In genomic region chr18:8011906-8012305, GRCh38 we compare ENCODE assay signal across 1 cellular context.
TF ChIP-seq lines count a peak whose summit lies in the region.

No MANE protein-coding gene starts in this region.

TF ChIP-seq in SK-N-SH treated with all-trans-retinoic acid at 6 μM for 48 hours, 23 proteins besides CTCF, POLR2A, EP300 and RAD21 (continued from another document):
- TF ChIP-seq, protein P1, sequence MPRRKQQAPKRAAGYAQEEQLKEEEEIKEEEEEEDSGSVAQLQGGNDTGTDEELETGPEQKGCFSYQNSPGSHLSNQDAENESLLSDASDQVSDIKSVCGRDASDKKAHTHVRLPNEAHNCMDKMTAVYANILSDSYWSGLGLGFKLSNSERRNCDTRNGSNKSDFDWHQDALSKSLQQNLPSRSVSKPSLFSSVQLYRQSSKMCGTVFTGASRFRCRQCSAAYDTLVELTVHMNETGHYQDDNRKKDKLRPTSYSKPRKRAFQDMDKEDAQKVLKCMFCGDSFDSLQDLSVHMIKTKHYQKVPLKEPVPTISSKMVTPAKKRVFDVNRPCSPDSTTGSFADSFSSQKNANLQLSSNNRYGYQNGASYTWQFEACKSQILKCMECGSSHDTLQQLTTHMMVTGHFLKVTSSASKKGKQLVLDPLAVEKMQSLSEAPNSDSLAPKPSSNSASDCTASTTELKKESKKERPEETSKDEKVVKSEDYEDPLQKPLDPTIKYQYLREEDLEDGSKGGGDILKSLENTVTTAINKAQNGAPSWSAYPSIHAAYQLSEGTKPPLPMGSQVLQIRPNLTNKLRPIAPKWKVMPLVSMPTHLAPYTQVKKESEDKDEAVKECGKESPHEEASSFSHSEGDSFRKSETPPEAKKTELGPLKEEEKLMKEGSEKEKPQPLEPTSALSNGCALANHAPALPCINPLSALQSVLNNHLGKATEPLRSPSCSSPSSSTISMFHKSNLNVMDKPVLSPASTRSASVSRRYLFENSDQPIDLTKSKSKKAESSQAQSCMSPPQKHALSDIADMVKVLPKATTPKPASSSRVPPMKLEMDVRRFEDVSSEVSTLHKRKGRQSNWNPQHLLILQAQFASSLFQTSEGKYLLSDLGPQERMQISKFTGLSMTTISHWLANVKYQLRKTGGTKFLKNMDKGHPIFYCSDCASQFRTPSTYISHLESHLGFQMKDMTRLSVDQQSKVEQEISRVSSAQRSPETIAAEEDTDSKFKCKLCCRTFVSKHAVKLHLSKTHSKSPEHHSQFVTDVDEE (CRISPR knock-in tag; IDR thresholded peaks at IDR 0.05), result no peak
- TF ChIP-seq, protein P2, sequence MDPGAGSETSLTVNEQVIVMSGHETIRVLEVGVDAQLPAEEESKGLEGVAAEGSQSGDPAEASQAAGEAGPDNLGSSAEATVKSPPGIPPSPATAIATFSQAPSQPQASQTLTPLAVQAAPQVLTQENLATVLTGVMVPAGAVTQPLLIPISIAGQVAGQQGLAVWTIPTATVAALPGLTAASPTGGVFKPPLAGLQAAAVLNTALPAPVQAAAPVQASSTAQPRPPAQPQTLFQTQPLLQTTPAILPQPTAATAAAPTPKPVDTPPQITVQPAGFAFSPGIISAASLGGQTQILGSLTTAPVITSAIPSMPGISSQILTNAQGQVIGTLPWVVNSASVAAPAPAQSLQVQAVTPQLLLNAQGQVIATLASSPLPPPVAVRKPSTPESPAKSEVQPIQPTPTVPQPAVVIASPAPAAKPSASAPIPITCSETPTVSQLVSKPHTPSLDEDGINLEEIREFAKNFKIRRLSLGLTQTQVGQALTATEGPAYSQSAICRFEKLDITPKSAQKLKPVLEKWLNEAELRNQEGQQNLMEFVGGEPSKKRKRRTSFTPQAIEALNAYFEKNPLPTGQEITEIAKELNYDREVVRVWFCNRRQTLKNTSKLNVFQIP (CRISPR knock-in tag; IDR thresholded peaks at IDR 0.05; ENCODE audit: borderline replicate concordance, low read depth), result no peak
- TF ChIP-seq ISL1 (CRISPR knock-in tag; IDR thresholded peaks at IDR 0.05) (no peak), RARB (CRISPR knock-in tag; IDR thresholded peaks at IDR 0.05) (no peak), CREB5 (CRISPR knock-in tag; IDR thresholded peaks at IDR 0.05; ENCODE audit: low read depth) (no peak), ARNTL (CRISPR knock-in tag; IDR thresholded peaks at IDR 0.05; ENCODE audit: borderline replicate concordance, low read depth) (no peak), CSRNP3 (CRISPR knock-in tag; IDR thresholded peaks at IDR 0.05) (no peak), OSR1 (CRISPR knock-in tag; IDR thresholded peaks at IDR 0.05) (no peak), ESRRG (CRISPR knock-in tag; IDR thresholded peaks at IDR 0.05) (no peak), ZNF8 (CRISPR knock-in tag; IDR thresholded peaks at IDR 0.05) (no peak), TCF4 (CRISPR knock-in tag; IDR thresholded peaks at IDR 0.05; ENCODE audit: borderline replicate concordance) (no peak), TOX (CRISPR knock-in tag; IDR thresholded peaks at IDR 0.05; ENCODE audit: borderline replicate concordance) (no peak), ZFP3 (CRISPR knock-in tag; IDR thresholded peaks at IDR 0.05) (no peak), SNAI2 (CRISPR knock-in tag; IDR thresholded peaks at IDR 0.05) (no peak)
